ENCODE assay signal across 1 cellular context in the genomic region with DNA sequence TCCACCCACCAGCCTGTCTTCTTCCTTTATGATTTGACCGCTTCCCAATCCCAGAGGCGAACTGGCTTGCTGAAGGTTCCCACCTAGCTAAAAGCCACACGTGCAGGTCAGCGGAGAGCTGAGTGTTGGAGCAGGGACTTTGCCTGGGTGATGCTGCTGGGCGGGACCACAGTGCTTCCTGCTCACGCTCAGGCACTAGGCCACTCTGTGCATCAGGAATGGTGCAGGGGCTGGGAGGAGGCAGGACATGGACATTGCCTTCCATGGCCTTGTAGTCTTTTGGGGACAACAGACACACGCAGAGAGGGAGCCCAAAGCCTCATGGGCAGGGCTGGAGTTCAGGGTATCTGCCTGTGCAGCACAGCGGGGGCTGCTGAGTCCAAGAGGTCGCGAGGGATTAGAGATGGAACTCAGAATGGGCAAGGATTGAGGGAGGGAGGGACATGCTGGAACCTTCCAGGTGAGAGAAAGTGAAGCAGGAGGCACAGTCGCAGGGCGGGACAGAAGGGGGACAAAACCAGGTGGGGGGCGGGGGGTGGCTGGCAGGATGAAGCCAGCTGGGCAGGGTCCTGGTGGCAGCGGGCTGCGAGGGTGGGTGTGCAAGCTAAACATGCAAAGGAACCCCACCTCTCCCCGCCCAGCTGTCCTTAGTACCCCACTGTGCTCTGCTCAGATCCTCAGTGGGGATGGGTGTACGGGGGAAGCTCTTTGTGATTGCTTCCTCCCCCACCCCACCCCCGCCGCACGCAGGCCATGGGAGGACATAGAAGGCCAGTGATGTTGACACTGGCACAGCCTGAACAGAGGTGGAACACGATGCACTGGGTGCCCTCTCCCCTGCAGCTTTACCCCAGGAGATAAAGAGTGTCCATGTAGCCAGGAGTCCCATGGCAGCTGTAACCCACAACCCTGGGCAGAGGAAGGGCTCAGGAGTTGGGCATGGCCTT.
TF ChIP-seq lines count a peak whose summit lies in the region.

No MANE protein-coding gene starts in this region.

TF ChIP-seq in H1, 55 proteins besides CTCF, POLR2A, EP300 and RAD21 (continued from another document):
- TF ChIP-seq, protein P1, sequence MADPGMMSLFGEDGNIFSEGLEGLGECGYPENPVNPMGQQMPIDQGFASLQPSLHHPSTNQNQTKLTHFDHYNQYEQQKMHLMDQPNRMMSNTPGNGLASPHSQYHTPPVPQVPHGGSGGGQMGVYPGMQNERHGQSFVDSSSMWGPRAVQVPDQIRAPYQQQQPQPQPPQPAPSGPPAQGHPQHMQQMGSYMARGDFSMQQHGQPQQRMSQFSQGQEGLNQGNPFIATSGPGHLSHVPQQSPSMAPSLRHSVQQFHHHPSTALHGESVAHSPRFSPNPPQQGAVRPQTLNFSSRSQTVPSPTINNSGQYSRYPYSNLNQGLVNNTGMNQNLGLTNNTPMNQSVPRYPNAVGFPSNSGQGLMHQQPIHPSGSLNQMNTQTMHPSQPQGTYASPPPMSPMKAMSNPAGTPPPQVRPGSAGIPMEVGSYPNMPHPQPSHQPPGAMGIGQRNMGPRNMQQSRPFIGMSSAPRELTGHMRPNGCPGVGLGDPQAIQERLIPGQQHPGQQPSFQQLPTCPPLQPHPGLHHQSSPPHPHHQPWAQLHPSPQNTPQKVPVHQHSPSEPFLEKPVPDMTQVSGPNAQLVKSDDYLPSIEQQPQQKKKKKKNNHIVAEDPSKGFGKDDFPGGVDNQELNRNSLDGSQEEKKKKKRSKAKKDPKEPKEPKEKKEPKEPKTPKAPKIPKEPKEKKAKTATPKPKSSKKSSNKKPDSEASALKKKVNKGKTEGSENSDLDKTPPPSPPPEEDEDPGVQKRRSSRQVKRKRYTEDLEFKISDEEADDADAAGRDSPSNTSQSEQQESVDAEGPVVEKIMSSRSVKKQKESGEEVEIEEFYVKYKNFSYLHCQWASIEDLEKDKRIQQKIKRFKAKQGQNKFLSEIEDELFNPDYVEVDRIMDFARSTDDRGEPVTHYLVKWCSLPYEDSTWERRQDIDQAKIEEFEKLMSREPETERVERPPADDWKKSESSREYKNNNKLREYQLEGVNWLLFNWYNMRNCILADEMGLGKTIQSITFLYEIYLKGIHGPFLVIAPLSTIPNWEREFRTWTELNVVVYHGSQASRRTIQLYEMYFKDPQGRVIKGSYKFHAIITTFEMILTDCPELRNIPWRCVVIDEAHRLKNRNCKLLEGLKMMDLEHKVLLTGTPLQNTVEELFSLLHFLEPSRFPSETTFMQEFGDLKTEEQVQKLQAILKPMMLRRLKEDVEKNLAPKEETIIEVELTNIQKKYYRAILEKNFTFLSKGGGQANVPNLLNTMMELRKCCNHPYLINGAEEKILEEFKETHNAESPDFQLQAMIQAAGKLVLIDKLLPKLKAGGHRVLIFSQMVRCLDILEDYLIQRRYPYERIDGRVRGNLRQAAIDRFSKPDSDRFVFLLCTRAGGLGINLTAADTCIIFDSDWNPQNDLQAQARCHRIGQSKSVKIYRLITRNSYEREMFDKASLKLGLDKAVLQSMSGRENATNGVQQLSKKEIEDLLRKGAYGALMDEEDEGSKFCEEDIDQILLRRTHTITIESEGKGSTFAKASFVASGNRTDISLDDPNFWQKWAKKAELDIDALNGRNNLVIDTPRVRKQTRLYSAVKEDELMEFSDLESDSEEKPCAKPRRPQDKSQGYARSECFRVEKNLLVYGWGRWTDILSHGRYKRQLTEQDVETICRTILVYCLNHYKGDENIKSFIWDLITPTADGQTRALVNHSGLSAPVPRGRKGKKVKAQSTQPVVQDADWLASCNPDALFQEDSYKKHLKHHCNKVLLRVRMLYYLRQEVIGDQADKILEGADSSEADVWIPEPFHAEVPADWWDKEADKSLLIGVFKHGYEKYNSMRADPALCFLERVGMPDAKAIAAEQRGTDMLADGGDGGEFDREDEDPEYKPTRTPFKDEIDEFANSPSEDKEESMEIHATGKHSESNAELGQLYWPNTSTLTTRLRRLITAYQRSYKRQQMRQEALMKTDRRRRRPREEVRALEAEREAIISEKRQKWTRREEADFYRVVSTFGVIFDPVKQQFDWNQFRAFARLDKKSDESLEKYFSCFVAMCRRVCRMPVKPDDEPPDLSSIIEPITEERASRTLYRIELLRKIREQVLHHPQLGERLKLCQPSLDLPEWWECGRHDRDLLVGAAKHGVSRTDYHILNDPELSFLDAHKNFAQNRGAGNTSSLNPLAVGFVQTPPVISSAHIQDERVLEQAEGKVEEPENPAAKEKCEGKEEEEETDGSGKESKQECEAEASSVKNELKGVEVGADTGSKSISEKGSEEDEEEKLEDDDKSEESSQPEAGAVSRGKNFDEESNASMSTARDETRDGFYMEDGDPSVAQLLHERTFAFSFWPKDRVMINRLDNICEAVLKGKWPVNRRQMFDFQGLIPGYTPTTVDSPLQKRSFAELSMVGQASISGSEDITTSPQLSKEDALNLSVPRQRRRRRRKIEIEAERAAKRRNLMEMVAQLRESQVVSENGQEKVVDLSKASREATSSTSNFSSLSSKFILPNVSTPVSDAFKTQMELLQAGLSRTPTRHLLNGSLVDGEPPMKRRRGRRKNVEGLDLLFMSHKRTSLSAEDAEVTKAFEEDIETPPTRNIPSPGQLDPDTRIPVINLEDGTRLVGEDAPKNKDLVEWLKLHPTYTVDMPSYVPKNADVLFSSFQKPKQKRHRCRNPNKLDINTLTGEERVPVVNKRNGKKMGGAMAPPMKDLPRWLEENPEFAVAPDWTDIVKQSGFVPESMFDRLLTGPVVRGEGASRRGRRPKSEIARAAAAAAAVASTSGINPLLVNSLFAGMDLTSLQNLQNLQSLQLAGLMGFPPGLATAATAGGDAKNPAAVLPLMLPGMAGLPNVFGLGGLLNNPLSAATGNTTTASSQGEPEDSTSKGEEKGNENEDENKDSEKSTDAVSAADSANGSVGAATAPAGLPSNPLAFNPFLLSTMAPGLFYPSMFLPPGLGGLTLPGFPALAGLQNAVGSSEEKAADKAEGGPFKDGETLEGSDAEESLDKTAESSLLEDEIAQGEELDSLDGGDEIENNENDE (IDR thresholded peaks at IDR 0.05; ENCODE audit: insufficient replicate concordance, low read length): no peak
- no peak for TF ChIP-seq SAP30 (IDR thresholded peaks at IDR 0.05; ENCODE audit: insufficient read depth, insufficient replicate concordance, low read length)
- TF ChIP-seq, protein P2, sequence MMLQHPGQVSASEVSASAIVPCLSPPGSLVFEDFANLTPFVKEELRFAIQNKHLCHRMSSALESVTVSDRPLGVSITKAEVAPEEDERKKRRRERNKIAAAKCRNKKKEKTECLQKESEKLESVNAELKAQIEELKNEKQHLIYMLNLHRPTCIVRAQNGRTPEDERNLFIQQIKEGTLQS (IDR thresholded peaks at IDR 0.05; ENCODE audit: insufficient read depth, low read depth, low read length): no peak
- no peak for TF ChIP-seq TBP (IDR thresholded peaks at IDR 0.05; ENCODE audit: low read depth, low read length)
- TF ChIP-seq MAFK (IDR thresholded peaks at IDR 0.05; ENCODE audit: low read depth, low read length): no peak
- TF ChIP-seq RXRA (IDR thresholded peaks at IDR 0.05; ENCODE audit: insufficient read depth, low read depth, low read length): no peak
- no peak for TF ChIP-seq TCF12 (IDR thresholded peaks at IDR 0.05; ENCODE audit: low read depth, low read length)
- TF ChIP-seq SRF (IDR thresholded peaks at IDR 0.05; ENCODE audit: low read depth, low read length): no peak
- TF ChIP-seq CEBPB (IDR thresholded peaks at IDR 0.05; ENCODE audit: low read depth, low read length): no peak
- TF ChIP-seq TEAD4 (IDR thresholded peaks at IDR 0.05; ENCODE audit: low read depth, low read length): no peak
- TF ChIP-seq SUZ12 (IDR thresholded peaks at IDR 0.05; ENCODE audit: low read length): no peak
- TF ChIP-seq, protein P3, sequence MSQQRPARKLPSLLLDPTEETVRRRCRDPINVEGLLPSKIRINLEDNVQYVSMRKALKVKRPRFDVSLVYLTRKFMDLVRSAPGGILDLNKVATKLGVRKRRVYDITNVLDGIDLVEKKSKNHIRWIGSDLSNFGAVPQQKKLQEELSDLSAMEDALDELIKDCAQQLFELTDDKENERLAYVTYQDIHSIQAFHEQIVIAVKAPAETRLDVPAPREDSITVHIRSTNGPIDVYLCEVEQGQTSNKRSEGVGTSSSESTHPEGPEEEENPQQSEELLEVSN (IDR thresholded peaks at IDR 0.05): no peak
